In the genomic region with DNA sequence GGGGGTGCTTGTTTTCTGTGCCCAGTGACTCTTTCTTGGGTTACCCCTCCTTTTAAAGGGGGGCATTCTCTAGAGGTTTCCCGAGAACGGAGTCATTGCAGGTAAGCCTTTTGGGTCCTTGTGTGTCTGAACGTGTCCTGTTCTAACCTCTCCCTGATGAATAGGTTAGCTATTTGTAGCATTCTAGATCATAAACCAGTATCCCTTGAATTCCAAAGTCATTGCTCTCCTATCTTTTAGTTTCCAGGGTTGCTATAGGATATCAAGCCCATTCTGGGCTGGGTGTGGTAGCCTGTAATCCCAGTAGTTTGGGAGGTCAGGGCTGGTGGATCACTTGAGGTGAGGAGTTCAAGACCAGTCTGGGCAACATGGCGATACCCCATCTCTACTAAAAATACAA, we compare ENCODE assay signal across 23 cellular contexts.
"Had no signal": no experiment of that assay in that cellular context is flagged by ENCODE, and none has a peak within 500 bp of the region (broad histone marks: within the 10 kb centered on the region; RNA-seq: fewer than 3 reads in every experiment).

No MANE protein-coding gene starts in this region.

- DNase-seq: activated CD4-positive, alpha-beta memory T cell treated with anti-CD3 and anti-CD28 coated beads, Interleukin-2, amount 10 ng/mL, durations not matched to agents 7 days and 5 days; activated CD4-positive, alpha-beta T cell treated with anti-CD3 and anti-CD28 coated beads for 36 hours; activated CD4-positive, alpha-beta T cell treated with anti-CD3 and anti-CD28 coated beads, Interleukin-2, amount 50 U/mL, for 1 hour; activated gamma-delta T cell treated with Interleukin-2 at 50 U/mL for 16 hours; activated naive CD4-positive, alpha-beta T cell treated with anti-CD3 and anti-CD28 coated beads, Interleukin-2, amount 10 ng/mL, durations not matched to agents 7 days and 5 days; activated naive CD8-positive, alpha-beta T cell treated with anti-CD3 and anti-CD28 coated beads for 36 hours; activated T-cell treated with anti-CD3 and anti-CD28 coated beads for 4 hours; activated T-cell treated with anti-CD3 and anti-CD28 coated beads, Interleukin-2, amount 50 U/mL, for 48 hours; brain microvascular endothelial cell; Kasumi-1; NCI-H1105 treated with DMSO at 0.1 percent for 48 hours; NCI-H1436 treated with DMSO at 0.1 percent for 48 hours; NCI-H187; NCI-H2081; NCI-H446; NCI-H524; Peyer's patch; SHP77 treated with DMSO at 0.1 percent for 48 hours; T-helper 9 cell; WERI-Rb-1 had no signal

- H3K4me3 ChIP-seq: K562, Peyer's patch had no signal

- H3K27ac Mint-ChIP-seq: activated CD4-positive, alpha-beta memory T cell treated with anti-CD3 and anti-CD28 coated beads, Interleukin-2, amount 10 ng/mL, durations not matched to agents 7 days and 5 days; activated CD4-positive, alpha-beta T cell treated with anti-CD3 and anti-CD28 coated beads for 36 hours; activated naive CD4-positive, alpha-beta T cell treated with anti-CD3 and anti-CD28 coated beads, Interleukin-2, amount 10 ng/mL, durations not matched to agents 7 days and 5 days; activated naive CD8-positive, alpha-beta T cell treated with anti-CD3 and anti-CD28 coated beads for 36 hours; activated T-helper 2 cell treated with anti-CD3 and anti-CD28 coated beads, Interferon-gamma antibody, Interleukin-2, Interleukin-4, amounts not matched to agents 10 μg/mL and 5 μg/mL and 100 μg/mL, durations not matched to agents 14 hours and 24 hours and 36 hours; T-helper 1 cell treated with Interleukin-12 subunit alpha and Interleukin-12 subunit beta and Interleukin-4 antibody, amounts not matched to agents 30 μg/mL and 1 μg/mL, for 36 hours had no signal

- H3K36me3 ChIP-seq: brain microvascular endothelial cell, Peyer's patch, WERI-Rb-1 had no signal

- H3K4me3 Mint-ChIP-seq: activated CD4-positive, alpha-beta memory T cell treated with anti-CD3 and anti-CD28 coated beads, Interleukin-2, amount 10 ng/mL, durations not matched to agents 7 days and 5 days; activated CD4-positive, alpha-beta T cell treated with anti-CD3 and anti-CD28 coated beads for 36 hours; activated naive CD4-positive, alpha-beta T cell treated with anti-CD3 and anti-CD28 coated beads, Interleukin-2, amount 10 ng/mL, durations not matched to agents 7 days and 5 days; activated naive CD8-positive, alpha-beta T cell treated with anti-CD3 and anti-CD28 coated beads for 36 hours; T-helper 1 cell treated with Interleukin-12 subunit alpha and Interleukin-12 subunit beta and Interleukin-4 antibody, amounts not matched to agents 30 μg/mL and 1 μg/mL, for 36 hours had no signal

- H3K27me3 Mint-ChIP-seq: activated CD4-positive, alpha-beta memory T cell treated with anti-CD3 and anti-CD28 coated beads, Interleukin-2, amount 10 ng/mL, durations not matched to agents 7 days and 5 days; activated CD4-positive, alpha-beta T cell treated with anti-CD3 and anti-CD28 coated beads for 36 hours; activated naive CD8-positive, alpha-beta T cell treated with anti-CD3 and anti-CD28 coated beads for 36 hours had no signal

- H3K9me3 ChIP-seq: Peyer's patch had no signal

- H3K36me3 Mint-ChIP-seq: activated naive CD4-positive, alpha-beta T cell treated with anti-CD3 and anti-CD28 coated beads, Interleukin-2, amount 10 ng/mL, durations not matched to agents 7 days and 5 days; activated naive CD8-positive, alpha-beta T cell treated with anti-CD3 and anti-CD28 coated beads for 36 hours had no signal

- ATAC-seq: activated CD4-positive, alpha-beta T cell treated with anti-CD3 and anti-CD28 coated beads for 36 hours; K562 had no signal

- H3K27me3 ChIP-seq: brain microvascular endothelial cell, Peyer's patch had no signal

- H3K9me3 Mint-ChIP-seq: activated naive CD8-positive, alpha-beta T cell treated with anti-CD3 and anti-CD28 coated beads for 36 hours; T-helper 1 cell treated with Interleukin-12 subunit alpha and Interleukin-12 subunit beta and Interleukin-4 antibody, amounts not matched to agents 30 μg/mL and 1 μg/mL, for 36 hours had no signal

- H3K27ac ChIP-seq: brain microvascular endothelial cell, Peyer's patch, WERI-Rb-1 had no signal
